8 cellular contexts compared by ENCODE assay signal in genomic region chr6:3063733-3064700, GRCh38. TPM values are rescaled to one million over a fixed set of nuclear protein-coding genes. Genes with fewer than 3 reads are reported as not detected.
DNase-seq lines count a peak whose midpoint lies in the region; ATAC-seq, FAIRE-seq and TF ChIP-seq lines count a peak whose summit lies in the region.

No MANE protein-coding gene starts in this region.

- no peaks in the 10 kb centered on the region for H3K9me3 Mint-ChIP-seq in astrocyte (ENCODE audit: unreplicated experiment)

- no peak for TF ChIP-seq CTCF in astrocyte (IDR thresholded peaks at IDR 0.05; ENCODE audit: insufficient read depth, low read depth, low read length)

- H3K4me3 Mint-ChIP-seq in astrocyte (ENCODE audit: unreplicated experiment) = peak overlapping the region; percentile 88

- peak overlapping the region; percentile 63 for H3K27ac Mint-ChIP-seq in astrocyte (ENCODE audit: unreplicated experiment)

- H3K36me3 ChIP-seq in astrocyte (ENCODE audit: insufficient read depth, low read length) = no peaks in the 10 kb centered on the region
- H3K36me3 ChIP-seq in aorta (ENCODE audit: control insufficient read depth in 1 of 2, insufficient read depth in 2 of 2, low read length in 1 of 2) = no peaks in the 10 kb centered on the region

- WGBS in aorta, 2 donors = 0% methylated on average over 60 to 85 of the region's 85 CpGs

- no peaks in the 10 kb centered on the region for H3K9me3 ChIP-seq in astrocyte (ENCODE audit: insufficient read depth, low read depth, low read length)
- no peaks in the 10 kb centered on the region for H3K9me3 ChIP-seq in aorta (ENCODE audit: control insufficient read depth, low read length)

- peak overlapping the region; percentile 76 for H3K9ac ChIP-seq in astrocyte (ENCODE audit: low read length)

- H3K27me3 Mint-ChIP-seq in astrocyte (ENCODE audit: low read depth, unreplicated experiment) = no peaks in the 10 kb centered on the region

- H2AFZ ChIP-seq in astrocyte (ENCODE audit: low read depth, low read length) = peak overlapping the region; percentile 81

- H3K27ac ChIP-seq in astrocyte (ENCODE audit: low read depth, low read length) = peak overlapping the region; percentile 50
- peak overlapping the region in 1 of 2 donors; percentile 79 for H3K27ac ChIP-seq in aorta (ENCODE audit: low read depth in 1 of 2, low read length in 2 of 2)

- intact Hi-C loops in aorta (cut with DNase I) = no loop called here

- H3K27me3 ChIP-seq in astrocyte (ENCODE audit: insufficient read depth, low read length) = no peaks in the 10 kb centered on the region
- H3K27me3 ChIP-seq in aorta (ENCODE audit: control insufficient read depth in 1 of 2, insufficient read depth in 2 of 2, low read length in 1 of 2) = no peaks in the 10 kb centered on the region

- H3K79me2 ChIP-seq in astrocyte (ENCODE audit: insufficient read depth, low read length) = peaks cover 9% of the 10 kb centered on the region

- peak overlapping the region; percentile 88 for H3K4me2 ChIP-seq in astrocyte (ENCODE audit: low read length)

- H3K4me3 ChIP-seq in astrocyte (ENCODE audit: insufficient read depth, low read depth, low read length) (peak overlapping the region; percentile 66), aorta (ENCODE audit: low read length in 2 of 2) (peak overlapping the region; percentile 29 to 58)

- TF ChIP-seq POLR2A in GM12891 (IDR thresholded peaks at IDR 0.05; ENCODE audit: low read depth, low read length) = no peak

- H4K20me1 ChIP-seq in astrocyte (ENCODE audit: insufficient read depth, low read length) = peaks cover 1% of the 10 kb centered on the region

- no peaks in the 10 kb centered on the region for H3K36me3 Mint-ChIP-seq in astrocyte (ENCODE audit: low read depth, unreplicated experiment)

- FAIRE-seq in GM12891 (lab: Jason Lieb, UNC) (no peak), astrocyte (lab: Jason Lieb, UNC) (no peak)

- peaks cover 7% of the 10 kb centered on the region for H3K4me1 Mint-ChIP-seq in astrocyte (ENCODE audit: low read depth, unreplicated experiment)

- ATAC-seq in HG02642 (IDR thresholded peaks at IDR 0.05; ENCODE audit: poor library complexity, unreplicated experiment) (peak; percentile 74), aorta (ENCODE audit: low FRiP score) (peak; percentile 99)

- DNase-seq in GM12891 (ENCODE audit: insufficient read length, low spot score) = peak; percentile 64
- DNase-seq in NCI-H146 treated with DMSO at 0.1 percent for 48 hours (lab: John Stamatoyannopoulos, UW; ENCODE audit: unreplicated experiment) = peak; percentile 67
- peak; percentile 78 for DNase-seq in T-helper 9 cell
- peak; percentile 62 for DNase-seq in astrocyte (ENCODE audit: low read depth)
- DNase-seq in hepatic stellate cell (ENCODE audit: low spot score) = peak; percentile 96
- DNase-seq in retina = peak; percentile 94
- DNase-seq in aorta = peak; percentile 98 to 99

- H3K4me1 ChIP-seq in astrocyte (ENCODE audit: insufficient read depth, low read length) (peaks cover 4% of the 10 kb centered on the region), aorta (ENCODE audit: control insufficient read depth in 1 of 2, insufficient read depth in 2 of 2, low read length in 2 of 2) (no peaks in the 10 kb centered on the region)

TF ChIP-seq in GM12891, 5 proteins besides CTCF, POLR2A, EP300 and RAD21:
- TF ChIP-seq TAF1 (IDR thresholded peaks at IDR 0.05; ENCODE audit: low read depth, low read length) (no peak), POLR2AphosphoS5 (IDR thresholded peaks at IDR 0.05; ENCODE audit: low read depth, low read length) (no peak), SPI1 (IDR thresholded peaks at IDR 0.05; ENCODE audit: low read depth, low read length) (no peak), PAX5 (IDR thresholded peaks at IDR 0.05; ENCODE audit: insufficient read depth, low read length, severe bottlenecking) (no peak), POU2F2 (IDR thresholded peaks at IDR 0.05; ENCODE audit: low read depth, low read length) (no peak)

RNA-seq across cellular contexts. Expression of gene RIPK1, which starts 4.3 kb away (rescaled TPM):
- 3.0 TPM for polyA plus RNA-seq in GM12891 (2012; ENCODE audit: low read depth, missing spikeins)
- 21.9 and 23.4 TPM in 2 replicates for total RNA-seq in astrocyte
- total RNA-seq in aorta = 10 to 100 TPM; 23.1 to 27.3 TPM
- polyA plus RNA-seq in aorta = 10 to 100 TPM in 1 of 2 donors, 1 to 10 TPM in 1; 9.9 to 21.8 TPM

RNA-seq across cellular contexts. Expression of gene BPHL, which starts 54.5 kb away (rescaled TPM):
- polyA plus RNA-seq in GM12891 (2012; ENCODE audit: low read depth, missing spikeins) = 9.3 TPM
- total RNA-seq in astrocyte (22.7 and 23.1 TPM in 2 replicates), aorta (10 to 100 TPM in 1 of 2 donors, 1 to 10 TPM in 1; 6.4 to 14.6 TPM)
- polyA plus RNA-seq in aorta = 10 to 100 TPM; 16.2 to 18.7 TPM
